ENCODE assay signal across 36 cellular contexts in the genomic region with DNA sequence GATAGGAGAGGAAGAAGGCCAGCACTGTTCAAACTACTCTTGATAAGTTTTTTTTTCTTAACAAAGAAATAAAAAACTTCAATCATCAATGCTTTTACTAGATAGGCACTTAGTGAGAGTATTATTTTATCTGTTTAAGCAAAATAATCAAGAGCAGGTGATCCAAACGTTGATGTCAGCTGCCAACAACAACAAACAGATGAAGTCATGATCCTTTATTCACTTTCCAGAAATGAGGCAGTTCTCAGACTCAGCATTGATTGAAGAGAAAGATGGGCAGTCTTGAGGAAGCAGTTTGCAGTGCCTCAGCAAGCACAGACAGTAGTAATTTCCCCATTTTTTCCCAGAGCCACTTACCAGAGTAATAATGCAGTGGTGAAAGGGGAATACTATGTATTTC. TPM values are rescaled to one million over a fixed set of nuclear protein-coding genes. Genes with fewer than 3 reads are reported as not detected.
DNase-seq lines count a peak whose midpoint lies in the region; ATAC-seq, FAIRE-seq and TF ChIP-seq lines count a peak whose summit lies in the region.
"Had no signal": no experiment of that assay in that cellular context is flagged by ENCODE, and none has a peak within 500 bp of the region (broad histone marks: within the 10 kb centered on the region; RNA-seq: fewer than 3 reads in every experiment).

No MANE protein-coding gene starts in this region.

- TF ChIP-seq POLR2A in HepG2 (IDR thresholded peaks at IDR 0.05; ENCODE audit: insufficient read depth in 1 of 2, low read depth in 2 of 2, low read length in 2 of 2), result no peak

- H3K4me2 ChIP-seq in HepG2 (ENCODE audit: low read depth, low read length), result no peak overlapping the region
- H3K4me2 ChIP-seq: A549 had no signal

- intact Hi-C loops in HepG2 (cut with micrococcal nuclease; ENCODE audit: unreplicated experiment), result no loop called here

- peaks cover 25% of the 10 kb centered on the region for H3K4me1 Mint-ChIP-seq in nephron
- H3K4me1 Mint-ChIP-seq: IgD-negative memory B cell; stimulated activated naive CD8-positive, alpha-beta T cell treated with anti-CD3 and anti-CD28 coated beads, Interleukin-15, amount 100 ng/mL, for 72 hours had no signal

- H3K9me3 ChIP-seq in adipocyte (ENCODE audit: control insufficient read depth, low read length) (no peaks in the 10 kb centered on the region), HepG2 (ENCODE audit: low read length) (no peaks in the 10 kb centered on the region)
- H3K9me3 ChIP-seq: A549, left lung, vagina had no signal

- TF ChIP-seq CTCF in epithelial cell of esophagus (IDR thresholded peaks at IDR 0.05; ENCODE audit: insufficient read depth, low read depth, low read length, missing control alignments), result no peak
- no peak for TF ChIP-seq CTCF in nephron (IDR thresholded peaks at IDR 0.05; ENCODE audit: unreplicated experiment in 3 of 3)
- TF ChIP-seq CTCF in HepG2 (CRISPR knock-in tag; IDR thresholded peaks at IDR 0.05), result no peak

- H3K4me1 ChIP-seq in adipocyte (ENCODE audit: control insufficient read depth, insufficient read depth, low read length) (peaks cover 18% of the 10 kb centered on the region), HepG2 (ENCODE audit: insufficient read depth, low read length) (no peaks in the 10 kb centered on the region)
- H3K4me1 ChIP-seq: A549, left lung, vagina had no signal

- H3K4me3 Mint-ChIP-seq in nephron, result no peak overlapping the region
- H3K4me3 Mint-ChIP-seq: activated CD4-positive, alpha-beta memory T cell treated with anti-CD3 and anti-CD28 coated beads for 36 hours; CD8-positive, alpha-beta T cell; IgD-negative memory B cell; stimulated activated naive CD8-positive, alpha-beta T cell treated with anti-CD3 and anti-CD28 coated beads, Interleukin-15, amount 100 ng/mL, for 72 hours had no signal

- H3K4me3 ChIP-seq in adipocyte (ENCODE audit: low read length), result no peak overlapping the region
- H3K4me3 ChIP-seq in epithelial cell of esophagus (ENCODE audit: low read length), result no peak overlapping the region
- no peak overlapping the region for H3K4me3 ChIP-seq in HepG2 (replicated peaks in 1 of 3; ENCODE audit: insufficient read depth in 1 of 3, low read depth in 2 of 3, low read length in 3 of 3)
- H3K4me3 ChIP-seq: A549, left lung, vagina had no signal

- H3K27me3 Mint-ChIP-seq in nephron (ENCODE audit: low read depth), result no peaks in the 10 kb centered on the region
- H3K27me3 Mint-ChIP-seq: activated CD4-positive, alpha-beta memory T cell treated with anti-CD3 and anti-CD28 coated beads for 36 hours; IgD-negative memory B cell; stimulated activated naive CD8-positive, alpha-beta T cell treated with anti-CD3 and anti-CD28 coated beads, Interleukin-15, amount 100 ng/mL, for 72 hours had no signal

- H3K9ac ChIP-seq in adipocyte (ENCODE audit: low read length) (no peak overlapping the region), HepG2 (ENCODE audit: insufficient read depth, low read depth, low read length) (no peak overlapping the region)

- TF ChIP-seq RAD21 in HepG2 (CRISPR knock-in tag; IDR thresholded peaks at IDR 0.05), result no peak

- H3K27ac Mint-ChIP-seq in nephron, result peak overlapping the region in 2 of 3 experiments; percentile 76 to 79
- H3K27ac Mint-ChIP-seq: activated CD4-positive, alpha-beta memory T cell treated with anti-CD3 and anti-CD28 coated beads for 36 hours; CD8-positive, alpha-beta T cell; IgD-negative memory B cell; stimulated activated naive CD8-positive, alpha-beta T cell treated with anti-CD3 and anti-CD28 coated beads, Interleukin-15, amount 100 ng/mL, for 72 hours had no signal

- H3K79me2 ChIP-seq in HepG2 (ENCODE audit: insufficient read depth, low read length), result no peaks in the 10 kb centered on the region

- BruUV-seq in HepG2 (replicated peaks; lab: Mats Ljungman, UMichigan), result no TSS peak

- CTCF ChIA-PET in HepG2 (lab: Yijun Ruan, JAX; ENCODE audit: low intra/inter-chr PET ratio, low total read pairs), result no interaction called here

- DNase-seq in EH (ENCODE audit: low read depth) (peak; percentile 59), adipocyte (ENCODE audit: low read depth) (peak; percentile 20), epithelial cell of esophagus (ENCODE audit: low read depth) (peak; percentile 19), HepG2 (ENCODE audit: low spot score) (no peak)
- DNase-seq: activated CD4-positive, alpha-beta memory T cell treated with anti-CD3 and anti-CD28 coated beads for 36 hours; activated CD8-positive, alpha-beta memory T cell treated with anti-CD3 and anti-CD28 coated beads, Interleukin-2, amount 50 U/mL, for 4 hours; activated naive CD4-positive, alpha-beta T cell treated with anti-CD3 and anti-CD28 coated beads, Interleukin-2, amount 50 U/mL, for 16 hours; anterior cingulate cortex; CD8-positive, alpha-beta T cell; effector CD8-positive, alpha-beta T cell; left lung; mesendoderm; NCI-H1105 treated with DMSO at 0.1 percent for 48 hours; NCI-H1930; NCI-H748 treated with DMSO at 0.1 percent for 48 hours; occipital lobe; small intestine; stimulated activated naive CD8-positive, alpha-beta T cell treated with anti-CD3 and anti-CD28 coated beads, Interleukin-15, amount 100 ng/mL, for 72 hours had no signal

- no peaks in the 10 kb centered on the region for H3K27me3 ChIP-seq in adipocyte (replicated peaks; ENCODE audit: control insufficient read depth, insufficient read depth, low read length)
- no peaks in the 10 kb centered on the region for H3K27me3 ChIP-seq in HepG2 (ENCODE audit: control insufficient read depth in 1 of 2, insufficient read depth in 2 of 2, low read length in 2 of 2)
- H3K27me3 ChIP-seq: left lung, vagina had no signal

- ATAC-seq in HepG2 (no peak), HG03520 (IDR thresholded peaks at IDR 0.05; ENCODE audit: unreplicated experiment) (no peak), GM18868 (IDR thresholded peaks at IDR 0.05; ENCODE audit: unreplicated experiment) (no peak), GM18858 (IDR thresholded peaks at IDR 0.05; ENCODE audit: unreplicated experiment) (no peak)
- ATAC-seq: A549; activated CD4-positive, CD25-positive, alpha-beta regulatory T cell treated with anti-CD3 and anti-CD28 coated beads, Interleukin-2, amount 50 U/mL, for 24 hours; CD8-positive, alpha-beta T cell; left lung; stimulated activated naive CD8-positive, alpha-beta T cell treated with anti-CD3 and anti-CD28 coated beads, Interleukin-15, amount 100 ng/mL, for 72 hours had no signal

- no peak for TF ChIP-seq EP300 in HepG2 (IDR thresholded peaks at IDR 0.05; ENCODE audit: low read depth in 2 of 2, low read length in 2 of 2)
- TF ChIP-seq EP300 in HepG2 (CRISPR knock-in tag; IDR thresholded peaks at IDR 0.05; ENCODE audit: borderline replicate concordance), result no peak

- POLR2A ChIA-PET in HepG2 (lab: Yijun Ruan, JAX), result no interaction called here

- no peaks in the 10 kb centered on the region for H3K36me3 Mint-ChIP-seq in nephron (ENCODE audit: low read depth)
- H3K36me3 Mint-ChIP-seq: activated CD4-positive, alpha-beta memory T cell treated with anti-CD3 and anti-CD28 coated beads for 36 hours; CD8-positive, alpha-beta T cell; IgD-negative memory B cell had no signal

- peaks cover 5% of the 10 kb centered on the region for H3K9me3 Mint-ChIP-seq in nephron
- H3K9me3 Mint-ChIP-seq: activated CD4-positive, alpha-beta memory T cell treated with anti-CD3 and anti-CD28 coated beads for 36 hours; CD8-positive, alpha-beta T cell; stimulated activated naive CD8-positive, alpha-beta T cell treated with anti-CD3 and anti-CD28 coated beads, Interleukin-15, amount 100 ng/mL, for 72 hours had no signal

- no peak overlapping the region for H3K27ac ChIP-seq in HepG2 (ENCODE audit: extremely low read length, insufficient read depth, low read length)
- H3K27ac ChIP-seq: A549, left lung, vagina had no signal

- H4K20me1 ChIP-seq in HepG2 (ENCODE audit: insufficient read depth, low read length), result no peaks in the 10 kb centered on the region

- H2AFZ ChIP-seq in HepG2 (ENCODE audit: low read length), result no peak overlapping the region

- no peak for FAIRE-seq in HepG2 (lab: Jason Lieb, UNC)
- FAIRE-seq: A549, GM19239, H54, islet of Langerhans, RCC 7860, small intestine had no signal

- in situ Hi-C loops in HepG2 (cut with HindIII; ENCODE audit: extremely low pct_ligation_motif_present, low pct_unique_long_range_greater_than_20kb), result no loop called here

- WGBS in HepG2 (ENCODE audit: low lambda C conversion rate), result 0% methylated on average over 1 of the region's 1 CpG

- no peaks in the 10 kb centered on the region for H3K36me3 ChIP-seq in adipocyte (ENCODE audit: control insufficient read depth, insufficient read depth, low read length, severe bottlenecking)
- no peaks in the 10 kb centered on the region for H3K36me3 ChIP-seq in HepG2 (replicated peaks in 1 of 2; ENCODE audit: control insufficient read depth in 1 of 2, insufficient read depth in 2 of 2, low read length in 2 of 2)
- H3K36me3 ChIP-seq: left lung, vagina had no signal

TF ChIP-seq in HepG2, 621 proteins besides CTCF, POLR2A, EP300 and RAD21 (continues in another document):
- no peak for TF ChIP-seq ZNF205 (CRISPR knock-in tag; IDR thresholded peaks at IDR 0.05)
- no peak for TF ChIP-seq MEF2D (CRISPR knock-in tag; IDR thresholded peaks at IDR 0.05)
- TF ChIP-seq TEAD2 (CRISPR knock-in tag; IDR thresholded peaks at IDR 0.05), result no peak
- TF ChIP-seq ZNF839 (CRISPR knock-in tag; IDR thresholded peaks at IDR 0.05; ENCODE audit: borderline replicate concordance), result no peak

RNA-seq across cellular contexts. Expression of a gene that starts 38.4 kb away (rescaled TPM):
- not detected in 2 replicates for total RNA-seq in HepG2 (2016; rRNA removed; fragmentation: Illumina TruSeq; extraction: Trizol)
- not detected in 2 replicates for total RNA-seq in HepG2 (2016; cell fraction: cytosol; rRNA removed; fragmentation: Illumina TruSeq; extraction: Trizol; ENCODE audit: low read depth)
- not detected in 2 replicates for total RNA-seq in HepG2 (2016; cell fraction: insoluble cytoplasmic fraction; rRNA removed; fragmentation: Illumina TruSeq; extraction: Trizol)
- not detected in 2 replicates for total RNA-seq in HepG2 (2016; cell fraction: membrane; rRNA removed; fragmentation: Illumina TruSeq; extraction: Trizol)
- total RNA-seq in HepG2 (2016; cell fraction: nucleus; rRNA removed; fragmentation: Illumina TruSeq; extraction: Trizol), result not detected in 2 replicates
- polyA plus RNA-seq in HepG2 (2011; rRNA removed), result not detected in 2 replicates
- polyA plus RNA-seq in HepG2 (2011; cell fraction: cytosol; rRNA removed), result not detected in 2 replicates
- polyA plus RNA-seq in HepG2 (2011; cell fraction: nucleus; rRNA removed), result not detected in 2 replicates
- polyA plus RNA-seq in HepG2 (2012), result not detected in 2 replicates
- polyA plus RNA-seq in HepG2 (2016; cell fraction: cytosol; fragmentation: Illumina TruSeq; extraction: Trizol; ENCODE audit: low read depth), result not detected in 2 replicates
- not detected in 2 replicates for polyA plus RNA-seq in HepG2 (2016; cell fraction: insoluble cytoplasmic fraction; fragmentation: Illumina TruSeq; extraction: Trizol; ENCODE audit: low read depth)
- not detected in 2 replicates for polyA plus RNA-seq in HepG2 (2016; cell fraction: membrane; fragmentation: Illumina TruSeq; extraction: Trizol; ENCODE audit: low read depth)
- polyA plus RNA-seq in HepG2 (2016; cell fraction: nucleus; fragmentation: Illumina TruSeq; extraction: Trizol; ENCODE audit: insufficient read depth, low read depth), result not detected in 2 replicates
- not detected in 2 replicates for polyA minus RNA-seq in HepG2 (2011; rRNA and poly(A)+ RNA removed; ENCODE audit: low replicate concordance)
- not detected in 2 replicates for polyA minus RNA-seq in HepG2 (2011; cell fraction: cytosol; rRNA and poly(A)+ RNA removed)
- polyA minus RNA-seq in HepG2 (2011; cell fraction: nucleus; rRNA and poly(A)+ RNA removed), result not detected in 2 replicates
- total RNA-seq: activated CD4-positive, alpha-beta memory T cell treated with anti-CD3 and anti-CD28 coated beads for 36 hours; CD8-positive, alpha-beta T cell; cerebellum; G401; glomerular endothelial cell; left lung; occipital lobe; T-helper 1 cell treated with Interleukin-12 subunit alpha and Interleukin-12 subunit beta and Interleukin-4 antibody, amounts not matched to agents 30 ng/mL and 1 ng/mL, for 36 hours; vagina had no signal
- polyA plus RNA-seq: A549, esophagus, IgD-negative memory B cell, small intestine, thymus had no signal
